1 cellular context compared by ENCODE assay signal in the genomic region with DNA sequence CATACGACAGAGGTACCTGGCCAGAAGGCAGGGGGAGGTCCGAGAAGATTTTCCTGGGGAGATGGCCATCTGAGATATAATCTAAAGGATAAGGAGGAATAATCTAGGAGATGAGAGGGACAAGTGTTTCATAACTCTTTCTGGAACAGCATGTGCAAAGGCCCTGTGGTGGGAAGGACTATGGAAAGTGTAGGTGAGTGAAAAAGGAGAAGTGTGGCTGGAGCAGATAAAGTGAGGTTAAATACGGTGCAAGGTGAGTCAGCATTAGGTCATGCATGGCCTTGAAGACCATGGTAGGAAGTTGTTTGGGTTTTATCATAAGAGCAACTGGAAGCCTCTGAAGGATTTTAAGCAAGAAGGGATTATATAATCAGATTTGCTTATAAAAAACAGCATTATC.
TF ChIP-seq lines count a peak whose summit lies in the region.

No MANE protein-coding gene starts in this region.

TF ChIP-seq in K562, 482 proteins besides CTCF, POLR2A, EP300 and RAD21 (continued from another document):
- peak; percentile 51 for TF ChIP-seq CBFA2T2 (conservative IDR thresholded peaks at IDR 0.05)
- no peak for TF ChIP-seq ZNF232 (CRISPR knock-in tag; IDR thresholded peaks at IDR 0.05)
- no peak for TF ChIP-seq SIRT6 (IDR thresholded peaks at IDR 0.05; ENCODE audit: low read depth, low read length)
- TF ChIP-seq ZFP36 (IDR thresholded peaks at IDR 0.05; ENCODE audit: low read depth, low read length, partially characterized antibody): no peak
- TF ChIP-seq ARNT (IDR thresholded peaks at IDR 0.05): peak in 1 of 2 experiments; percentile 50; a peak in 1 of 4 replicates
- TF ChIP-seq PCBP1 (IDR thresholded peaks at IDR 0.05; ENCODE audit: low read depth, low read length, poor library complexity, severe bottlenecking): no peak
- no peak for TF ChIP-seq FOXK2 (conservative IDR thresholded peaks at IDR 0.05 in 1 of 2, IDR thresholded peaks at IDR 0.05 in 1 of 2; ENCODE audit: low read depth in 2 of 2)
- peak; percentile 55 for TF ChIP-seq TCF3 (CRISPR knock-in tag; IDR thresholded peaks at IDR 0.05)
- peak; percentile 87 for TF ChIP-seq BCOR (IDR thresholded peaks at IDR 0.05)
- TF ChIP-seq ZKSCAN8 (CRISPR knock-in tag; IDR thresholded peaks at IDR 0.05): no peak
- TF ChIP-seq ADNP (tag; IDR thresholded peaks at IDR 0.05): 0 out of 2 replicates have a peak, but pooled peaks have one; percentile 19
- peak; percentile 71; the same call in 1 of the 2 replicates for TF ChIP-seq ZEB2 (IDR thresholded peaks at IDR 0.05)
- TF ChIP-seq ATF1 (CRISPR knock-in tag; IDR thresholded peaks at IDR 0.05): no peak
- no peak for TF ChIP-seq ATF1 (tag; IDR thresholded peaks at IDR 0.05)
- no peak for TF ChIP-seq STAT5B (CRISPR knock-in tag; IDR thresholded peaks at IDR 0.05)
- peak; percentile 81 to 86 for TF ChIP-seq TRIM24 (IDR thresholded peaks at IDR 0.05)
- TF ChIP-seq, protein P1, sequence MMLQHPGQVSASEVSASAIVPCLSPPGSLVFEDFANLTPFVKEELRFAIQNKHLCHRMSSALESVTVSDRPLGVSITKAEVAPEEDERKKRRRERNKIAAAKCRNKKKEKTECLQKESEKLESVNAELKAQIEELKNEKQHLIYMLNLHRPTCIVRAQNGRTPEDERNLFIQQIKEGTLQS (IDR thresholded peaks at IDR 0.05): peak; percentile 78
- TF ChIP-seq, protein P1 (CRISPR knock-in tag; conservative IDR thresholded peaks at IDR 0.05): no peak
- peak; percentile 65 for TF ChIP-seq NCOR1 (IDR thresholded peaks at IDR 0.05)
- TF ChIP-seq SMARCA4 (IDR thresholded peaks at IDR 0.05): peak; percentile 68
- TF ChIP-seq JUND (IDR thresholded peaks at IDR 0.05; ENCODE audit: borderline replicate concordance, low read depth, low read length): peak; percentile 74
- TF ChIP-seq JUND (tag; IDR thresholded peaks at IDR 0.05; ENCODE audit: borderline replicate concordance, low read depth, low read length): peak; percentile 68; the same call in 1 of the 3 replicates
- TF ChIP-seq RFX5 (IDR thresholded peaks at IDR 0.05; ENCODE audit: low read depth, low read length): peak; percentile 30; the same call in 1 of the 2 replicates
- no peak for TF ChIP-seq YBX1 (IDR thresholded peaks at IDR 0.05)
- TF ChIP-seq FOXP1 (CRISPR knock-in tag; IDR thresholded peaks at IDR 0.05): no peak
- TF ChIP-seq RUNX1 (IDR thresholded peaks at IDR 0.05; ENCODE audit: low read depth): no peak
- TF ChIP-seq, protein P2, sequence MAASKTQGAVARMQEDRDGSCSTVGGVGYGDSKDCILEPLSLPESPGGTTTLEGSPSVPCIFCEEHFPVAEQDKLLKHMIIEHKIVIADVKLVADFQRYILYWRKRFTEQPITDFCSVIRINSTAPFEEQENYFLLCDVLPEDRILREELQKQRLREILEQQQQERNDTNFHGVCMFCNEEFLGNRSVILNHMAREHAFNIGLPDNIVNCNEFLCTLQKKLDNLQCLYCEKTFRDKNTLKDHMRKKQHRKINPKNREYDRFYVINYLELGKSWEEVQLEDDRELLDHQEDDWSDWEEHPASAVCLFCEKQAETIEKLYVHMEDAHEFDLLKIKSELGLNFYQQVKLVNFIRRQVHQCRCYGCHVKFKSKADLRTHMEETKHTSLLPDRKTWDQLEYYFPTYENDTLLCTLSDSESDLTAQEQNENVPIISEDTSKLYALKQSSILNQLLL (CRISPR knock-in tag; IDR thresholded peaks at IDR 0.05; ENCODE audit: borderline replicate concordance): no peak
- TF ChIP-seq SMARCA5 (IDR thresholded peaks at IDR 0.05): peak; percentile 79
- TF ChIP-seq ZNF140 (CRISPR knock-in tag; IDR thresholded peaks at IDR 0.05): no peak
- TF ChIP-seq RCOR1 (IDR thresholded peaks at IDR 0.05; ENCODE audit: borderline replicate concordance in 1 of 2, low read depth in 2 of 2, low read length in 2 of 2): 0 out of 4 replicates have a peak, but pooled peaks of 1 of the 2 experiments have one; percentile 35
- TF ChIP-seq, protein P3, sequence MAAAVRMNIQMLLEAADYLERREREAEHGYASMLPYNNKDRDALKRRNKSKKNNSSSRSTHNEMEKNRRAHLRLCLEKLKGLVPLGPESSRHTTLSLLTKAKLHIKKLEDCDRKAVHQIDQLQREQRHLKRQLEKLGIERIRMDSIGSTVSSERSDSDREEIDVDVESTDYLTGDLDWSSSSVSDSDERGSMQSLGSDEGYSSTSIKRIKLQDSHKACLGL (CRISPR knock-in tag; IDR thresholded peaks at IDR 0.05; ENCODE audit: borderline replicate concordance, poor library complexity, severe bottlenecking): no peak
- TF ChIP-seq SETDB1 (IDR thresholded peaks at IDR 0.05; ENCODE audit: low read length): no peak
- TF ChIP-seq ZNF316 (IDR thresholded peaks at IDR 0.05): peak; percentile 76
- peak; percentile 64; the same call in 1 of the 2 replicates for TF ChIP-seq JUN (IDR thresholded peaks at IDR 0.05; ENCODE audit: borderline replicate concordance, low read depth, low read length)
- no peak for TF ChIP-seq JUN (CRISPR knock-in tag; IDR thresholded peaks at IDR 0.05; ENCODE audit: borderline replicate concordance)
- TF ChIP-seq ZZZ3 (IDR thresholded peaks at IDR 0.05): no peak
- 0 out of 2 replicates have a peak, but pooled peaks have one; percentile 20 for TF ChIP-seq MAFG (tag; conservative IDR thresholded peaks at IDR 0.05)
- TF ChIP-seq SMARCE1 (IDR thresholded peaks at IDR 0.05): peak; percentile 72
- TF ChIP-seq, protein P4, sequence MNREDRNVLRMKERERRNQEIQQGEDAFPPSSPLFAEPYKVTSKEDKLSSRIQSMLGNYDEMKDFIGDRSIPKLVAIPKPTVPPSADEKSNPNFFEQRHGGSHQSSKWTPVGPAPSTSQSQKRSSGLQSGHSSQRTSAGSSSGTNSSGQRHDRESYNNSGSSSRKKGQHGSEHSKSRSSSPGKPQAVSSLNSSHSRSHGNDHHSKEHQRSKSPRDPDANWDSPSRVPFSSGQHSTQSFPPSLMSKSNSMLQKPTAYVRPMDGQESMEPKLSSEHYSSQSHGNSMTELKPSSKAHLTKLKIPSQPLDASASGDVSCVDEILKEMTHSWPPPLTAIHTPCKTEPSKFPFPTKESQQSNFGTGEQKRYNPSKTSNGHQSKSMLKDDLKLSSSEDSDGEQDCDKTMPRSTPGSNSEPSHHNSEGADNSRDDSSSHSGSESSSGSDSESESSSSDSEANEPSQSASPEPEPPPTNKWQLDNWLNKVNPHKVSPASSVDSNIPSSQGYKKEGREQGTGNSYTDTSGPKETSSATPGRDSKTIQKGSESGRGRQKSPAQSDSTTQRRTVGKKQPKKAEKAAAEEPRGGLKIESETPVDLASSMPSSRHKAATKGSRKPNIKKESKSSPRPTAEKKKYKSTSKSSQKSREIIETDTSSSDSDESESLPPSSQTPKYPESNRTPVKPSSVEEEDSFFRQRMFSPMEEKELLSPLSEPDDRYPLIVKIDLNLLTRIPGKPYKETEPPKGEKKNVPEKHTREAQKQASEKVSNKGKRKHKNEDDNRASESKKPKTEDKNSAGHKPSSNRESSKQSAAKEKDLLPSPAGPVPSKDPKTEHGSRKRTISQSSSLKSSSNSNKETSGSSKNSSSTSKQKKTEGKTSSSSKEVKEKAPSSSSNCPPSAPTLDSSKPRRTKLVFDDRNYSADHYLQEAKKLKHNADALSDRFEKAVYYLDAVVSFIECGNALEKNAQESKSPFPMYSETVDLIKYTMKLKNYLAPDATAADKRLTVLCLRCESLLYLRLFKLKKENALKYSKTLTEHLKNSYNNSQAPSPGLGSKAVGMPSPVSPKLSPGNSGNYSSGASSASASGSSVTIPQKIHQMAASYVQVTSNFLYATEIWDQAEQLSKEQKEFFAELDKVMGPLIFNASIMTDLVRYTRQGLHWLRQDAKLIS (CRISPR knock-in tag; IDR thresholded peaks at IDR 0.05): no peak
- TF ChIP-seq CSDE1 (IDR thresholded peaks at IDR 0.05): no peak
- TF ChIP-seq TEAD4 (IDR thresholded peaks at IDR 0.05; ENCODE audit: low read length): peak; percentile 47; the same call in 1 of the 2 replicates
- no peak for TF ChIP-seq TEAD4 (CRISPR knock-in tag; IDR thresholded peaks at IDR 0.05; ENCODE audit: borderline replicate concordance)
- TF ChIP-seq RBM25 (IDR thresholded peaks at IDR 0.05; ENCODE audit: low read depth, low read length, severe bottlenecking): peak; percentile 59
- 0 out of 2 replicates have a peak, but pooled peaks have one; percentile 13 for TF ChIP-seq CREM (IDR thresholded peaks at IDR 0.05; ENCODE audit: low read depth)
- no peak for TF ChIP-seq KLF10 (CRISPR knock-in tag; IDR thresholded peaks at IDR 0.05)
- no peak for TF ChIP-seq MCM5 (IDR thresholded peaks at IDR 0.05; ENCODE audit: low read depth)
- TF ChIP-seq KDM1A (IDR thresholded peaks at IDR 0.05): peak; percentile 71 to 80
- no peak for TF ChIP-seq SRSF9 (IDR thresholded peaks at IDR 0.05; ENCODE audit: borderline replicate concordance, low read depth, low read length)
- no peak for TF ChIP-seq CXXC5 (CRISPR knock-in tag; IDR thresholded peaks at IDR 0.05)
- TF ChIP-seq C11orf30 (IDR thresholded peaks at IDR 0.05; ENCODE audit: low read depth): peak; percentile 62
- no peak for TF ChIP-seq ZNF699 (CRISPR knock-in tag; IDR thresholded peaks at IDR 0.05; ENCODE audit: insufficient replicate concordance)
- TF ChIP-seq THRAP3 (IDR thresholded peaks at IDR 0.05; ENCODE audit: borderline replicate concordance): no peak
- TF ChIP-seq FOXA1 (IDR thresholded peaks at IDR 0.05; ENCODE audit: borderline replicate concordance): no peak
- TF ChIP-seq MTA1 (IDR thresholded peaks at IDR 0.05; ENCODE audit: borderline replicate concordance): 0 out of 2 replicates have a peak, but pooled peaks have one; percentile 18
- TF ChIP-seq, protein P5, sequence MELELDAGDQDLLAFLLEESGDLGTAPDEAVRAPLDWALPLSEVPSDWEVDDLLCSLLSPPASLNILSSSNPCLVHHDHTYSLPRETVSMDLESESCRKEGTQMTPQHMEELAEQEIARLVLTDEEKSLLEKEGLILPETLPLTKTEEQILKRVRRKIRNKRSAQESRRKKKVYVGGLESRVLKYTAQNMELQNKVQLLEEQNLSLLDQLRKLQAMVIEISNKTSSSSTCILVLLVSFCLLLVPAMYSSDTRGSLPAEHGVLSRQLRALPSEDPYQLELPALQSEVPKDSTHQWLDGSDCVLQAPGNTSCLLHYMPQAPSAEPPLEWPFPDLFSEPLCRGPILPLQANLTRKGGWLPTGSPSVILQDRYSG (tag; conservative IDR thresholded peaks at IDR 0.05; ENCODE audit: low read depth): no peak
- peak; percentile 88 for TF ChIP-seq FOSL1 (tag; conservative IDR thresholded peaks at IDR 0.05)
- TF ChIP-seq ARID1B (IDR thresholded peaks at IDR 0.05): peak; percentile 83
- peak; percentile 22; the same call in 1 of the 2 replicates for TF ChIP-seq ATF7 (IDR thresholded peaks at IDR 0.05)
- no peak for TF ChIP-seq KAT7 (CRISPR knock-in tag; IDR thresholded peaks at IDR 0.05; ENCODE audit: borderline replicate concordance)
- peak; percentile 81 for TF ChIP-seq CBFA2T3 (IDR thresholded peaks at IDR 0.05)
- TF ChIP-seq MAFK (IDR thresholded peaks at IDR 0.05; ENCODE audit: low read length): peak; percentile 11; the same call in 1 of the 2 replicates
- 0 out of 2 replicates have a peak, but pooled peaks have one; percentile 45 for TF ChIP-seq MAFF (IDR thresholded peaks at IDR 0.05; ENCODE audit: low read length)
- TF ChIP-seq ZNF217 (CRISPR knock-in tag; IDR thresholded peaks at IDR 0.05): no peak
